31 cellular contexts compared by ENCODE assay signal in the genomic region with DNA sequence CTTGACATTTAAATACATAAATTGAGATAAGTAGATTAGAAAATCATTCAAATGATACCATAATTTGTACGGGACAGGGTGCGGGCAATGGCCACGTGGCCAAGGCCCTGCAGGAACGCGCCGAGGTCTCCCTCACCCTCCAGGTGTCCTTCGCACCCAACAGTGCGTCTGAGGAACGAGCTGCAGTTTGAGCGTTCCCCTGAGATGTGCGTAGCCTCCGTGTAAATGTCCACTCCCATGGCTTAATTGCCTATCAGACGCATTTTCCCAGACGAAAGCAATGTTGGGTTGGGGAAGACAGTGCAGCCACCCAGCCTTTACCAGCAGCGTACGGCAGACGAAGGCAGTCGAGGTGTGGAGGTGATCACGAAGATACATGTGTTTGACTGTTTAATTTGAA. TPM values are rescaled to one million over a fixed set of nuclear protein-coding genes. Genes with fewer than 3 reads are reported as not detected.
A peak's percentile ranks its signal among the peaks of the same experiment; 100 is the strongest.
DNase-seq lines count a peak whose midpoint lies in the region; ATAC-seq and TF ChIP-seq lines count a peak whose summit lies in the region.
"Had no signal": no experiment of that assay in that cellular context is flagged by ENCODE, and none has a peak within 500 bp of the region (broad histone marks: within the 10 kb centered on the region; RNA-seq: fewer than 3 reads in every experiment).

No MANE protein-coding gene starts in this region.

- H3K4me1 Mint-ChIP-seq in activated CD4-positive, alpha-beta T cell treated with anti-CD3 and anti-CD28 coated beads, Interleukin-2, amount 10 ng/mL, durations not matched to agents 7 days and 5 days: peaks cover 9% of the 10 kb centered on the region
- H3K4me1 Mint-ChIP-seq in stimulated activated naive CD8-positive, alpha-beta T cell treated with anti-CD3 and anti-CD28 coated beads, Interleukin-15, Interleukin-2, amounts not matched to agents 100 ng/mL and 50 ng/mL, for 24 hours (ENCODE audit: low read depth): peaks cover 27% of the 10 kb centered on the region
- H3K4me1 Mint-ChIP-seq in glutamatergic neuron (ENCODE audit: low read depth, unreplicated experiment): peaks cover 25% of the 10 kb centered on the region

- H3K9me3 ChIP-seq in breast epithelium: no peaks in the 10 kb centered on the region
- H3K9me3 ChIP-seq: SJSA1, testis had no signal

- ATAC-seq in stimulated activated naive CD8-positive, alpha-beta T cell treated with anti-CD3 and anti-CD28 coated beads, Interleukin-15, Interleukin-2, amounts not matched to agents 100 U/mL and 50 U/mL, for 24 hours: no peak
- ATAC-seq: naive thymus-derived CD8-positive, alpha-beta T cell had no signal

- CTCF ChIA-PET in activated CD4-positive, alpha-beta T cell treated with anti-CD3 and anti-CD28 coated beads, Interleukin-2, amount 10 ng/mL, durations not matched to agents 7 days and 5 days (lab: Charles Lee): interaction anchor here (1.5 kb wide), 1 partner anchor 27 kb away, joined by 3 read pairs; no protein-coding TSS in a partner anchor

- intact Hi-C loops in breast epithelium (cut with DNase I; ENCODE audit: low total_unique reads): no loop called here

- no peaks in the 10 kb centered on the region for H3K27me3 ChIP-seq in breast epithelium
- H3K27me3 ChIP-seq: brain microvascular endothelial cell, SJSA1, testis had no signal

- no peak overlapping the region for H3K4me3 Mint-ChIP-seq in activated CD4-positive, alpha-beta T cell treated with anti-CD3 and anti-CD28 coated beads, Interleukin-2, amount 10 ng/mL, durations not matched to agents 7 days and 5 days
- no peak overlapping the region for H3K4me3 Mint-ChIP-seq in stimulated activated naive CD8-positive, alpha-beta T cell treated with anti-CD3 and anti-CD28 coated beads, Interleukin-15, Interleukin-2, amounts not matched to agents 100 ng/mL and 50 ng/mL, for 24 hours
- peak overlapping the region; percentile 69 for H3K4me3 Mint-ChIP-seq in glutamatergic neuron (ENCODE audit: unreplicated experiment)
- H3K4me3 Mint-ChIP-seq: activated B cell treated with CpG ODN at 0.5 μM for 24 hours; activated naive CD4-positive, alpha-beta T cell treated with anti-CD3 and anti-CD28 coated beads for 36 hours; HFFc6; naive thymus-derived CD8-positive, alpha-beta T cell had no signal

- H3K36me3 Mint-ChIP-seq in activated CD4-positive, alpha-beta T cell treated with anti-CD3 and anti-CD28 coated beads, Interleukin-2, amount 10 ng/mL, durations not matched to agents 7 days and 5 days (ENCODE audit: low read depth): peaks cover 40% of the 10 kb centered on the region
- peaks cover 60% of the 10 kb centered on the region for H3K36me3 Mint-ChIP-seq in stimulated activated naive CD8-positive, alpha-beta T cell treated with anti-CD3 and anti-CD28 coated beads, Interleukin-15, Interleukin-2, amounts not matched to agents 100 ng/mL and 50 ng/mL, for 24 hours (ENCODE audit: low read depth)
- H3K36me3 Mint-ChIP-seq in glutamatergic neuron (ENCODE audit: unreplicated experiment): peaks cover 28% of the 10 kb centered on the region

- no peaks in the 10 kb centered on the region for H3K27me3 Mint-ChIP-seq in activated CD4-positive, alpha-beta T cell treated with anti-CD3 and anti-CD28 coated beads, Interleukin-2, amount 10 ng/mL, durations not matched to agents 7 days and 5 days
- H3K27me3 Mint-ChIP-seq in stimulated activated naive CD8-positive, alpha-beta T cell treated with anti-CD3 and anti-CD28 coated beads, Interleukin-15, Interleukin-2, amounts not matched to agents 100 ng/mL and 50 ng/mL, for 24 hours: no peaks in the 10 kb centered on the region
- H3K27me3 Mint-ChIP-seq in glutamatergic neuron (ENCODE audit: unreplicated experiment): peaks cover 23% of the 10 kb centered on the region
- H3K27me3 Mint-ChIP-seq: activated B cell treated with CpG ODN at 0.5 μM for 24 hours; naive thymus-derived CD8-positive, alpha-beta T cell had no signal

- peak overlapping the region; percentile 48 for H3K27ac Mint-ChIP-seq in activated CD4-positive, alpha-beta T cell treated with anti-CD3 and anti-CD28 coated beads, Interleukin-2, amount 10 ng/mL, durations not matched to agents 7 days and 5 days
- H3K27ac Mint-ChIP-seq in stimulated activated naive CD8-positive, alpha-beta T cell treated with anti-CD3 and anti-CD28 coated beads, Interleukin-15, Interleukin-2, amounts not matched to agents 100 ng/mL and 50 ng/mL, for 24 hours: peak overlapping the region; percentile 16
- peak overlapping the region; percentile 80 for H3K27ac Mint-ChIP-seq in glutamatergic neuron (ENCODE audit: unreplicated experiment)
- H3K27ac Mint-ChIP-seq: activated B cell treated with CpG ODN at 0.5 μM for 24 hours; activated naive CD4-positive, alpha-beta T cell treated with anti-CD3 and anti-CD28 coated beads for 36 hours; HFFc6 had no signal

- POLR2A ChIA-PET in activated CD4-positive, alpha-beta T cell treated with anti-CD3 and anti-CD28 coated beads, Interleukin-2, amount 10 ng/mL, durations not matched to agents 7 days and 5 days (lab: Charles Lee): no interaction called here

- no peaks in the 10 kb centered on the region for H3K36me3 ChIP-seq in breast epithelium

- H3K27ac ChIP-seq in breast epithelium: no peak overlapping the region
- H3K27ac ChIP-seq: brain microvascular endothelial cell, C4-2B, GM23248, SJSA1, testis had no signal

- H3K4me1 ChIP-seq in breast epithelium: peaks cover 0 to 3% of the 10 kb centered on the region in 2 donors
- H3K4me1 ChIP-seq: SJSA1 had no signal

- no peak for DNase-seq in activated CD4-positive, alpha-beta T cell treated with anti-CD3 and anti-CD28 coated beads, Interleukin-2, amount 10 ng/mL, durations not matched to agents 7 days and 5 days
- DNase-seq in activated CD4-positive, alpha-beta T cell treated with anti-CD3 and anti-CD28 coated beads for 48 hours: no peak
- no peak for DNase-seq in stimulated activated naive CD8-positive, alpha-beta T cell treated with anti-CD3 and anti-CD28 coated beads, Interleukin-15, Interleukin-2, amounts not matched to agents 100 U/mL and 50 U/mL, for 24 hours
- DNase-seq in glutamatergic neuron (no peak), ecto neural progenitor cell (ENCODE audit: low spot score) (no peak), SKM-1 treated with dmso at 0.1 percent for 144 hours (lab: John Stamatoyannopoulos, UW; ENCODE audit: unreplicated experiment) (no peak), breast epithelium (ENCODE audit: low spot score in 2 of 2) (no peak)
- DNase-seq: 8988T; activated B cell treated with CpG ODN at 0.5 μM for 24 hours; activated naive CD4-positive, alpha-beta T cell treated with anti-CD3 and anti-CD28 coated beads for 36 hours; amniotic stem cell; brain microvascular endothelial cell; COR-L47; DMS53; effector CD4-positive, alpha-beta T cell; HFFc6; naive thymus-derived CD8-positive, alpha-beta T cell; NCI-H1048; NCI-H2107; NCI-H446; NCI-H82; stimulated activated naive CD4-positive, alpha-beta T cell; testis had no signal

- no peak overlapping the region for H3K4me3 ChIP-seq in breast epithelium
- H3K4me3 ChIP-seq: GM23248, lung, SJSA1, testis had no signal

- H3K9me3 Mint-ChIP-seq in activated CD4-positive, alpha-beta T cell treated with anti-CD3 and anti-CD28 coated beads, Interleukin-2, amount 10 ng/mL, durations not matched to agents 7 days and 5 days: peaks cover 3% of the 10 kb centered on the region
- H3K9me3 Mint-ChIP-seq in stimulated activated naive CD8-positive, alpha-beta T cell treated with anti-CD3 and anti-CD28 coated beads, Interleukin-15, Interleukin-2, amounts not matched to agents 100 ng/mL and 50 ng/mL, for 24 hours: no peaks in the 10 kb centered on the region
- H3K9me3 Mint-ChIP-seq in glutamatergic neuron (ENCODE audit: unreplicated experiment): peaks cover 32% of the 10 kb centered on the region
- H3K9me3 Mint-ChIP-seq: activated B cell treated with CpG ODN at 0.5 μM for 24 hours; activated naive CD4-positive, alpha-beta T cell treated with anti-CD3 and anti-CD28 coated beads for 36 hours had no signal

- no peak for TF ChIP-seq POLR2A in breast epithelium (IDR thresholded peaks at IDR 0.05)

- TF ChIP-seq CTCF in glutamatergic neuron (IDR thresholded peaks at IDR 0.05; ENCODE audit: partially characterized antibody, unreplicated experiment): no peak
- TF ChIP-seq CTCF in breast epithelium (IDR thresholded peaks at IDR 0.05): no peak

RNA-seq across cellular contexts. Expression of gene CPLX1, which starts 56.4 kb away (rescaled TPM):
- under 1 TPM; 0.17 to 0.42 TPM for total RNA-seq in activated CD4-positive, alpha-beta T cell treated with anti-CD3 and anti-CD28 coated beads, Interleukin-2, amount 10 ng/mL, durations not matched to agents 7 days and 5 days
- total RNA-seq in glutamatergic neuron (ENCODE audit: unreplicated experiment) (115 TPM), breast epithelium (1 to 10 TPM in 2 of 3 donors, under 1 TPM in 1; 0.16 to 2.6 (median 1.2) TPM)
- total RNA-seq: activated B cell treated with CpG ODN at 0.5 μM for 24 hours, GM23248, osteocyte, RPMI7951, SJSA1, skeletal muscle tissue had no signal

Comparison
In these comparisons a context has a peak if more than half of its experiments do, and no peak if none do; other contexts are left out.
1. H3K27ac Mint-ChIP-seq: peak in every context shown above with its lines; median percentile 80 in glutamatergic neuron; 48 in activated CD4-positive, alpha-beta T cell treated with anti-CD3 and anti-CD28 coated beads, Interleukin-2, amount 10 ng/mL, durations not matched to agents 7 days and 5 days; 16 in stimulated activated naive CD8-positive, alpha-beta T cell treated with anti-CD3 and anti-CD28 coated beads, Interleukin-15, Interleukin-2, amounts not matched to agents 100 ng/mL and 50 ng/mL, for 24 hours.
2. RNA of gene CPLX1, which starts 56.4 kb away (total RNA-seq): 115 TPM in glutamatergic neuron (single experiment); 0.16 to 2.6 TPM in breast epithelium and 0.17 to 0.42 TPM in activated CD4-positive, alpha-beta T cell treated with anti-CD3 and anti-CD28 coated beads, Interleukin-2, amount 10 ng/mL, durations not matched to agents 7 days and 5 days; every median in the first group is over 10 times any median in the second.